ENCODE assay signal across 4 cellular contexts in genomic region chr6:64046746-64047208, GRCh38.
"Had no signal": no experiment of that assay in that cellular context is flagged by ENCODE, and none has a peak within 500 bp of the region (broad histone marks: within the 10 kb centered on the region; RNA-seq: fewer than 3 reads in every experiment).

No MANE protein-coding gene starts in this region.

- H3K4me3 ChIP-seq: GM23338 had no signal

- H3K9me3 Mint-ChIP-seq: H9 had no signal

- H3K4me1 Mint-ChIP-seq: GM23338, H9, IgD-negative memory B cell had no signal

- H3K27ac Mint-ChIP-seq: GM23338, H9, IgD-negative memory B cell had no signal

- H2AFZ ChIP-seq: GM23338 had no signal

- DNase-seq: H9, HCEC 1CT had no signal

- H3K4me3 Mint-ChIP-seq: GM23338, H9, IgD-negative memory B cell had no signal
